1 cellular context compared by ENCODE assay signal in the genomic region with DNA sequence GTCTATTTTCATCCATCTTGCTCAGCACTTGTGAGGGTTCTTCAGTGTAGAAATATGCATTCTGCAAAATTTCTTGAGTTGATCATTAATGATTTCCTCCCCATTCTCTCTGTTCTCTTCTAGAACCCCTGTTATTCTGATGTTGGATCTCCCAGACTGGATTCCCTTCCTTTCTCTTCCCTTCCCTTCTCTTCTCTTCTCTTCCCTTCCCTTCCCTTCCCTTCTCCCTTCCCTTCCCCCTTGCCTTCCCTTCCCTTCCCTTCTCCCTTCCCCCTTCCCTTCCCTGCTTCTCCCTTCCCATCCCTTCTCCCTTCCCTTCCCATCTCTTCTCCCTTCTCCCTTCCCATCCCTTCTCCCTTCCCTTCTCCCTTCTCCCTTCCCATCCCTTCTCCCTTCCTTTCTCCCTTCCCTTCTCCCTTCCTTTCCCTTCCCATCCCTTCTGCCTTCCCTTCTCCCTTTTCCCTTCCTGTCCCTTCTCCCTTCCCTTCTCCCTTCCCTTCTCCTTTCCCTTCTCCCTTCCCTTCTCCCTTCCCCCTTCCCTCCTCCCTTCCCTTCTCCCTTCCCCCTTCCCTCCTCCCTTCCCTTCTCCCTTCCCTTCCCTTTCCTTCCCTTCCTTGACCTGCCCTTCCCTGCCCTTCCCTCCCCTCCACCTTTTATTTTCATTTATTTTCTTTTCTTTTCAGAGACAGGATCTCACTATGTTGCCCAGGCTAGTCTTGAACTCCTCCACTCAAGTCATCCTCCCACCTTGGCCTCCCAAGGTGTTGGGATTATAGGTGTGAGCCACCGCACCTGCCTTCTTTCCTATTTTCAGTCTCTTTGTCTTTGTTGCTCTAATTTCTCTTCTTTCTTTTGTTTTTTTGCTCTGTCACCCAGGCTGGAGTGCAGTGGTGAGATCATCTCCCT.
TF ChIP-seq lines count a peak whose summit lies in the region.

No MANE protein-coding gene starts in this region.

TF ChIP-seq in HCT116, 20 proteins besides CTCF, POLR2A, EP300 and RAD21 (continued from another document):
- TF ChIP-seq, protein P1, sequence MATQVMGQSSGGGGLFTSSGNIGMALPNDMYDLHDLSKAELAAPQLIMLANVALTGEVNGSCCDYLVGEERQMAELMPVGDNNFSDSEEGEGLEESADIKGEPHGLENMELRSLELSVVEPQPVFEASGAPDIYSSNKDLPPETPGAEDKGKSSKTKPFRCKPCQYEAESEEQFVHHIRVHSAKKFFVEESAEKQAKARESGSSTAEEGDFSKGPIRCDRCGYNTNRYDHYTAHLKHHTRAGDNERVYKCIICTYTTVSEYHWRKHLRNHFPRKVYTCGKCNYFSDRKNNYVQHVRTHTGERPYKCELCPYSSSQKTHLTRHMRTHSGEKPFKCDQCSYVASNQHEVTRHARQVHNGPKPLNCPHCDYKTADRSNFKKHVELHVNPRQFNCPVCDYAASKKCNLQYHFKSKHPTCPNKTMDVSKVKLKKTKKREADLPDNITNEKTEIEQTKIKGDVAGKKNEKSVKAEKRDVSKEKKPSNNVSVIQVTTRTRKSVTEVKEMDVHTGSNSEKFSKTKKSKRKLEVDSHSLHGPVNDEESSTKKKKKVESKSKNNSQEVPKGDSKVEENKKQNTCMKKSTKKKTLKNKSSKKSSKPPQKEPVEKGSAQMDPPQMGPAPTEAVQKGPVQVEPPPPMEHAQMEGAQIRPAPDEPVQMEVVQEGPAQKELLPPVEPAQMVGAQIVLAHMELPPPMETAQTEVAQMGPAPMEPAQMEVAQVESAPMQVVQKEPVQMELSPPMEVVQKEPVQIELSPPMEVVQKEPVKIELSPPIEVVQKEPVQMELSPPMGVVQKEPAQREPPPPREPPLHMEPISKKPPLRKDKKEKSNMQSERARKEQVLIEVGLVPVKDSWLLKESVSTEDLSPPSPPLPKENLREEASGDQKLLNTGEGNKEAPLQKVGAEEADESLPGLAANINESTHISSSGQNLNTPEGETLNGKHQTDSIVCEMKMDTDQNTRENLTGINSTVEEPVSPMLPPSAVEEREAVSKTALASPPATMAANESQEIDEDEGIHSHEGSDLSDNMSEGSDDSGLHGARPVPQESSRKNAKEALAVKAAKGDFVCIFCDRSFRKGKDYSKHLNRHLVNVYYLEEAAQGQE (IDR thresholded peaks at IDR 0.05; ENCODE audit: low read depth): no peak
- no peak for TF ChIP-seq POLR2AphosphoS5 (IDR thresholded peaks at IDR 0.05; ENCODE audit: low read depth, low read length)
